Comparison of ENCODE assay signal across 30 cellular contexts in genomic region chr15:92400573-92400972, GRCh38. TPM values are rescaled to one million over a fixed set of nuclear protein-coding genes. Genes with fewer than 3 reads are reported as not detected.
"Had no signal": no experiment of that assay in that cellular context is flagged by ENCODE, and none has a peak within 500 bp of the region (broad histone marks: within the 10 kb centered on the region; RNA-seq: fewer than 3 reads in every experiment).

No MANE protein-coding gene starts in this region.

- H3K4me1 ChIP-seq: adrenal gland, body of pancreas, breast epithelium, SJCRH30 had no signal

- H3K9me3 ChIP-seq: adrenal gland, body of pancreas, breast epithelium, SJCRH30 had no signal

- H3K4me1 Mint-ChIP-seq: activated B cell treated with CpG ODN at 0.5 μM for 24 hours had no signal

- H3K4me3 ChIP-seq: adrenal gland, body of pancreas, breast epithelium, K562, SJCRH30, SK-N-MC had no signal

- ATAC-seq: activated naive CD4-positive, alpha-beta T cell treated with anti-CD3 and anti-CD28 coated beads, Interleukin-2, amount 50 U/mL, for 72 hours; activated T-cell treated with anti-CD3 and anti-CD28 coated beads, Interleukin-2, amount 50 U/mL, for 4 hours; body of pancreas; Panc1 had no signal

- H3K4me3 Mint-ChIP-seq: activated B cell treated with CpG ODN at 0.5 μM for 24 hours; activated CD4-positive, alpha-beta memory T cell treated with anti-CD3 and anti-CD28 coated beads for 36 hours; activated naive CD4-positive, alpha-beta T cell treated with anti-CD3 and anti-CD28 coated beads for 36 hours; activated T-cell treated with anti-CD3 and anti-CD28 coated beads, Interleukin-2, amount 50 U/mL, for 4 hours; activated T-helper 1 cell treated with anti-CD3 and anti-CD28 coated beads, Interleukin-12 subunit alpha, Interleukin-12 subunit beta, Interleukin-2, Interleukin-4 antibody, amounts not matched to agents 30 ng/mL and 10 ng/mL and 1 ng/mL, durations not matched to agents 14 hours and 24 hours and 36 hours; T-helper 1 cell treated with Interleukin-12 subunit alpha and Interleukin-12 subunit beta and Interleukin-4 antibody, amounts not matched to agents 30 μg/mL and 1 μg/mL, for 36 hours; T-helper 2 cell treated with Interferon-gamma antibody and Interleukin-4, amounts not matched to agents 5 μg/mL and 100 μg/mL, for 36 hours had no signal

- H3K27ac Mint-ChIP-seq: activated B cell treated with CpG ODN at 0.5 μM for 24 hours; activated CD4-positive, alpha-beta memory T cell treated with anti-CD3 and anti-CD28 coated beads for 36 hours; activated naive CD4-positive, alpha-beta T cell treated with anti-CD3 and anti-CD28 coated beads for 36 hours; activated naive CD4-positive, alpha-beta T cell treated with anti-CD3 and anti-CD28 coated beads, Interleukin-2, amount 50 U/mL, for 72 hours; activated T-helper 1 cell treated with anti-CD3 and anti-CD28 coated beads, Interleukin-12 subunit alpha, Interleukin-12 subunit beta, Interleukin-2, Interleukin-4 antibody, amounts not matched to agents 30 ng/mL and 10 ng/mL and 1 ng/mL, durations not matched to agents 14 hours and 24 hours and 36 hours; T-helper 1 cell treated with Interleukin-12 subunit alpha and Interleukin-12 subunit beta and Interleukin-4 antibody, amounts not matched to agents 30 μg/mL and 1 μg/mL, for 36 hours; T-helper 2 cell treated with Interferon-gamma antibody and Interleukin-4, amounts not matched to agents 5 μg/mL and 100 μg/mL, for 36 hours had no signal

- H3K36me3 ChIP-seq: adrenal gland, breast epithelium, SJCRH30 had no signal

- DNase-seq: activated B cell treated with CpG ODN at 0.5 μM for 24 hours; activated CD4-positive, alpha-beta memory T cell treated with anti-CD3 and anti-CD28 coated beads for 36 hours; activated CD4-positive, alpha-beta T cell treated with anti-CD3 and anti-CD28 coated beads for 4 hours; activated CD4-positive, alpha-beta T cell treated with anti-CD3 and anti-CD28 coated beads, Interleukin-2, amount 50 U/mL, for 1 hour; activated CD4-positive, CD25-positive, alpha-beta regulatory T cell treated with anti-CD3 and anti-CD28 coated beads, Interleukin-2, amount 50 U/mL, for 72 hours; activated CD8-positive, alpha-beta memory T cell treated with anti-CD3 and anti-CD28 coated beads, Interleukin-2, amount 50 U/mL, for 4 hours; activated gamma-delta T cell treated with Interleukin-2 at 50 U/mL for 16 hours; activated naive CD4-positive, alpha-beta T cell treated with anti-CD3 and anti-CD28 coated beads for 36 hours; activated T-cell treated with anti-CD3 and anti-CD28 coated beads for 4 hours; activated T-cell treated with anti-CD3 and anti-CD28 coated beads, Interleukin-2, amount 50 U/mL, for 4 hours; body of pancreas; NCI-H1092 treated with DMSO at 0.1 percent for 48 hours; NCI-H1417; NCI-H187 treated with DMSO at 0.1 percent for 48 hours; NCI-H2081; NCI-H2171 treated with DMSO at 0.1 percent for 48 hours; NCI-H2227 treated with DMSO at 0.1 percent for 48 hours; NCI-H446; NCI-H510A treated with DMSO at 0.1 percent for 48 hours; SHP77; SJCRH30 had no signal

- H3K27ac ChIP-seq: adrenal gland, body of pancreas, breast epithelium, SJCRH30, SK-N-MC had no signal

- H3K36me3 Mint-ChIP-seq: activated CD4-positive, alpha-beta memory T cell treated with anti-CD3 and anti-CD28 coated beads for 36 hours had no signal

- H3K27me3 ChIP-seq: body of pancreas had no signal

- H3K9me3 Mint-ChIP-seq: activated B cell treated with CpG ODN at 0.5 μM for 24 hours; activated CD4-positive, alpha-beta memory T cell treated with anti-CD3 and anti-CD28 coated beads for 36 hours; activated naive CD4-positive, alpha-beta T cell treated with anti-CD3 and anti-CD28 coated beads for 36 hours; activated naive CD4-positive, alpha-beta T cell treated with anti-CD3 and anti-CD28 coated beads, Interleukin-2, amount 50 U/mL, for 72 hours; activated T-cell treated with anti-CD3 and anti-CD28 coated beads, Interleukin-2, amount 50 U/mL, for 4 hours; activated T-helper 1 cell treated with anti-CD3 and anti-CD28 coated beads, Interleukin-12 subunit alpha, Interleukin-12 subunit beta, Interleukin-2, Interleukin-4 antibody, amounts not matched to agents 30 ng/mL and 10 ng/mL and 1 ng/mL, durations not matched to agents 14 hours and 24 hours and 36 hours; T-helper 1 cell treated with Interleukin-12 subunit alpha and Interleukin-12 subunit beta and Interleukin-4 antibody, amounts not matched to agents 30 μg/mL and 1 μg/mL, for 36 hours; T-helper 2 cell treated with Interferon-gamma antibody and Interleukin-4, amounts not matched to agents 5 μg/mL and 100 μg/mL, for 36 hours had no signal

RNA-seq across cellular contexts. Expression of gene ST8SIA2, which starts 6.9 kb away (rescaled TPM):
- total RNA-seq: activated B cell treated with CpG ODN at 0.5 μM for 24 hours; activated CD4-positive, alpha-beta memory T cell treated with anti-CD3 and anti-CD28 coated beads for 36 hours; activated naive CD4-positive, alpha-beta T cell treated with anti-CD3 and anti-CD28 coated beads for 36 hours; activated naive CD4-positive, alpha-beta T cell treated with anti-CD3 and anti-CD28 coated beads, Interleukin-2, amount 50 U/mL, for 72 hours; activated T-cell treated with anti-CD3 and anti-CD28 coated beads, Interleukin-2, amount 50 U/mL, for 4 hours; activated T-helper 1 cell treated with anti-CD3 and anti-CD28 coated beads, Interleukin-12 subunit alpha, Interleukin-12 subunit beta, Interleukin-2, Interleukin-4 antibody, amounts not matched to agents 30 ng/mL and 10 ng/mL and 1 ng/mL, durations not matched to agents 14 hours and 24 hours and 36 hours; body of pancreas; K562 had no signal
- polyA plus RNA-seq: K562 had no signal
